ENCODE assay signal across 10 cellular contexts in genomic region chr12:51027342-51027835, GRCh38. TPM values are rescaled to one million over a fixed set of nuclear protein-coding genes. Genes with fewer than 3 reads are reported as not detected.
DNase-seq lines count a peak whose midpoint lies in the region; ATAC-seq and TF ChIP-seq lines count a peak whose summit lies in the region.
"Had no signal": no experiment of that assay in that cellular context is flagged by ENCODE, and none has a peak within 500 bp of the region (broad histone marks: within the 10 kb centered on the region; RNA-seq: fewer than 3 reads in every experiment).

No MANE protein-coding gene starts in this region.

- no peak overlapping the region for H4K12ac ChIP-seq in trophoblast cell (ENCODE audit: low read depth, low read length)

- H3K9me3 Mint-ChIP-seq in activated CD4-positive, alpha-beta T cell treated with anti-CD3 and anti-CD28 coated beads, Interleukin-2, amount 10 ng/mL, durations not matched to agents 7 days and 5 days = no peaks in the 10 kb centered on the region
- H3K9me3 Mint-ChIP-seq in central memory CD8-positive, alpha-beta T cell = no peaks in the 10 kb centered on the region

- no peak overlapping the region for H3K27ac Mint-ChIP-seq in activated CD4-positive, alpha-beta T cell treated with anti-CD3 and anti-CD28 coated beads, Interleukin-2, amount 10 ng/mL, durations not matched to agents 7 days and 5 days
- no peak overlapping the region for H3K27ac Mint-ChIP-seq in central memory CD8-positive, alpha-beta T cell (ENCODE audit: low read depth)

- CTCF ChIA-PET in activated CD4-positive, alpha-beta T cell treated with anti-CD3 and anti-CD28 coated beads, Interleukin-2, amount 10 ng/mL, durations not matched to agents 7 days and 5 days (lab: Charles Lee) = interaction anchor here (0.5 to 3.2 kb wide), 9 partner anchors 9 to 523 kb away, joined by 3 to 16 read pairs (median 4); partner anchors contain the start of gene DIP2B
- CTCF ChIA-PET in RWPE1 (lab: Yijun Ruan, JAX) = interaction anchor here (0.6 to 1.8 kb wide), 7 partner anchors 8 to 405 kb away, joined by 3 to 8 read pairs (median 3); no protein-coding TSS in a partner anchor

- DNase-seq in activated CD4-positive, alpha-beta T cell treated with anti-CD3 and anti-CD28 coated beads, Interleukin-2, amount 10 ng/mL, durations not matched to agents 7 days and 5 days = no peak
- no peak for DNase-seq in activated CD4-positive, alpha-beta T cell treated with anti-CD3 and anti-CD28 coated beads for 48 hours
- DNase-seq in RWPE1 (ENCODE audit: low spot score) (no peak), trophoblast cell (no peak), GOT3 (lab: John Stamatoyannopoulos, UW) (no peak), suprapubic skin (ENCODE audit: low spot score in 2 of 2) (no peak)
- no peak for DNase-seq in central memory CD8-positive, alpha-beta T cell (ENCODE audit: low spot score in 2 of 2)
- DNase-seq: esophagus squamous epithelium had no signal

- H4K8ac ChIP-seq in trophoblast cell (ENCODE audit: low read depth, low read length) = peak overlapping the region; percentile 55

- H4K91ac ChIP-seq in trophoblast cell (ENCODE audit: low read depth, low read length) = peak overlapping the region; percentile 50

- H2BK5ac ChIP-seq in trophoblast cell (ENCODE audit: low read depth, low read length, poor library complexity) = peak overlapping the region; percentile 53

- no CpG with 5 or more reads among the region's 15 CpGs for WGBS in trophoblast cell (ENCODE audit: extremely low coverage, insufficient coverage, insufficient read length)
- WGBS in suprapubic skin = 89% methylated on average over 15 of the region's 15 CpGs

- peak overlapping the region; percentile 43 for H3K14ac ChIP-seq in trophoblast cell (ENCODE audit: low read length)

- H3K79me2 ChIP-seq in trophoblast cell (ENCODE audit: control insufficient read depth, insufficient read depth, low read length, poor library complexity) = peaks cover 12% of the 10 kb centered on the region

- TF ChIP-seq EP300 in suprapubic skin (IDR thresholded peaks at IDR 0.05) = no peak

- peak overlapping the region; percentile 5 for H2BK12ac ChIP-seq in trophoblast cell (ENCODE audit: low read length)

- H3K4me3 ChIP-seq in trophoblast cell (ENCODE audit: low read depth, low read length) (no peak overlapping the region), suprapubic skin (no peak overlapping the region)

- peak overlapping the region; percentile 26 for H2AFZ ChIP-seq in trophoblast cell (ENCODE audit: insufficient read depth, low read length, poor library complexity)

- ATAC-seq in central memory CD8-positive, alpha-beta T cell (replicated peaks; ENCODE audit: extremely low read depth, poor library complexity, severe bottlenecking) = no peak
- no peak for ATAC-seq in HG02938 (IDR thresholded peaks at IDR 0.05; ENCODE audit: unreplicated experiment)

- H3K27ac ChIP-seq in RWPE1 = peak overlapping the region; percentile 88; the same call in 1 of the 2 replicates
- peak overlapping the region; percentile 29 for H3K27ac ChIP-seq in trophoblast cell (ENCODE audit: low read depth, low read length)
- no peak overlapping the region for H3K27ac ChIP-seq in suprapubic skin

- peaks cover 3% of the 10 kb centered on the region for H3K36me3 Mint-ChIP-seq in activated CD4-positive, alpha-beta T cell treated with anti-CD3 and anti-CD28 coated beads, Interleukin-2, amount 10 ng/mL, durations not matched to agents 7 days and 5 days (ENCODE audit: low read depth)
- H3K36me3 Mint-ChIP-seq in central memory CD8-positive, alpha-beta T cell (ENCODE audit: insufficient read depth) = peaks cover 7% of the 10 kb centered on the region

- peaks cover 11 to 27% of the 10 kb centered on the region in 2 experiments for H3K4me1 ChIP-seq in trophoblast cell (ENCODE audit: control insufficient read depth in 1 of 2, insufficient read depth in 2 of 2, low read length in 2 of 2)
- peaks cover 44% of the 10 kb centered on the region for H3K4me1 ChIP-seq in suprapubic skin

- H3K4me1 Mint-ChIP-seq in activated CD4-positive, alpha-beta T cell treated with anti-CD3 and anti-CD28 coated beads, Interleukin-2, amount 10 ng/mL, durations not matched to agents 7 days and 5 days = peaks cover 40% of the 10 kb centered on the region
- H3K4me1 Mint-ChIP-seq in central memory CD8-positive, alpha-beta T cell = peaks cover 33% of the 10 kb centered on the region

- H2AK5ac ChIP-seq in trophoblast cell (ENCODE audit: low read length) = peak overlapping the region; percentile 22

- TF ChIP-seq POLR2A in suprapubic skin (IDR thresholded peaks at IDR 0.05) = no peak

- H3K79me1 ChIP-seq in trophoblast cell (ENCODE audit: low read length) = peaks cover 32% of the 10 kb centered on the region

- POLR2A ChIA-PET in activated CD4-positive, alpha-beta T cell treated with anti-CD3 and anti-CD28 coated beads, Interleukin-2, amount 10 ng/mL, durations not matched to agents 7 days and 5 days (lab: Charles Lee) = interaction anchor here (1.8 kb wide), 1 partner anchor 263 kb away, joined by 5 read pairs; no protein-coding TSS in a partner anchor
- POLR2A ChIA-PET in RWPE1 (lab: Yijun Ruan, JAX; ENCODE audit: low non-redundant PET) = no interaction called here

- TF ChIP-seq CTCF in RWPE1 (conservative IDR thresholded peaks at IDR 0.05; ENCODE audit: low read depth) (no peak), suprapubic skin (IDR thresholded peaks at IDR 0.05) (no peak)

- H3K9me3 ChIP-seq in trophoblast cell (ENCODE audit: insufficient read depth, low read depth, low read length) = no peaks in the 10 kb centered on the region
- no peaks in the 10 kb centered on the region for H3K9me3 ChIP-seq in suprapubic skin
- H3K9me3 ChIP-seq: esophagus squamous epithelium, Peyer's patch had no signal

- no peak overlapping the region for H3K9ac ChIP-seq in trophoblast cell (ENCODE audit: low read length)

- peak overlapping the region; percentile 28 for H3K18ac ChIP-seq in trophoblast cell (ENCODE audit: low read length)

- no peak overlapping the region for H3K4me2 ChIP-seq in trophoblast cell (ENCODE audit: low read length)

- peaks cover 7% of the 10 kb centered on the region for H3K27me3 Mint-ChIP-seq in activated CD4-positive, alpha-beta T cell treated with anti-CD3 and anti-CD28 coated beads, Interleukin-2, amount 10 ng/mL, durations not matched to agents 7 days and 5 days
- H3K27me3 Mint-ChIP-seq in central memory CD8-positive, alpha-beta T cell = peaks cover 10% of the 10 kb centered on the region

- no peak overlapping the region for H3K23ac ChIP-seq in trophoblast cell (ENCODE audit: low read length)

- H3K4ac ChIP-seq in trophoblast cell (ENCODE audit: low read depth, low read length) = peak overlapping the region; percentile 9

- no peaks in the 10 kb centered on the region for H3K27me3 ChIP-seq in trophoblast cell (ENCODE audit: insufficient read depth, low read length)
- H3K27me3 ChIP-seq in suprapubic skin = no peaks in the 10 kb centered on the region
- H3K27me3 ChIP-seq: Peyer's patch had no signal

- H3K4me3 Mint-ChIP-seq in activated CD4-positive, alpha-beta T cell treated with anti-CD3 and anti-CD28 coated beads, Interleukin-2, amount 10 ng/mL, durations not matched to agents 7 days and 5 days = peak overlapping the region; percentile 5
- peak overlapping the region; percentile 31 for H3K4me3 Mint-ChIP-seq in central memory CD8-positive, alpha-beta T cell

- peak overlapping the region; percentile 4 for H2BK120ac ChIP-seq in trophoblast cell (ENCODE audit: insufficient read depth, low read length, poor library complexity)

- H3K36me3 ChIP-seq in trophoblast cell (ENCODE audit: control insufficient read depth in 1 of 2, insufficient read depth in 2 of 2, low read length in 2 of 2) (no peaks in the 10 kb centered on the region), suprapubic skin (no peaks in the 10 kb centered on the region)
- H3K36me3 ChIP-seq: esophagus squamous epithelium, Peyer's patch had no signal

RNA-seq across cellular contexts. Expression of gene SLC11A2, which starts 1.2 kb away (rescaled TPM):
- 10 to 100 TPM; 36.0 to 37.4 TPM for total RNA-seq in activated CD4-positive, alpha-beta T cell treated with anti-CD3 and anti-CD28 coated beads, Interleukin-2, amount 10 ng/mL, durations not matched to agents 7 days and 5 days
- polyA plus RNA-seq in trophoblast cell (2013) = 33.1 and 33.8 TPM in 2 replicates
- 100 to 1,000 TPM in 1 of 4 donors, 10 to 100 TPM in 3; 39.0 to 108 (median 60.2) TPM for total RNA-seq in suprapubic skin

RNA-seq across cellular contexts. Expression of gene LETMD1, which starts 20.7 kb away (rescaled TPM):
- total RNA-seq in activated CD4-positive, alpha-beta T cell treated with anti-CD3 and anti-CD28 coated beads, Interleukin-2, amount 10 ng/mL, durations not matched to agents 7 days and 5 days = 10 to 100 TPM; 66.3 to 68.6 TPM
- polyA plus RNA-seq in trophoblast cell (2013) = 21.3 TPM in 2 replicates
- 10 to 100 TPM; 38.5 to 93.2 (median 72.3) TPM for total RNA-seq in suprapubic skin

RNA-seq across cellular contexts. Expression of gene CSRNP2, which starts 56.0 kb away (rescaled TPM):
- total RNA-seq in activated CD4-positive, alpha-beta T cell treated with anti-CD3 and anti-CD28 coated beads, Interleukin-2, amount 10 ng/mL, durations not matched to agents 7 days and 5 days = 10 to 100 TPM; 13.6 to 17.0 TPM
- polyA plus RNA-seq in trophoblast cell (2013) = 24.1 and 24.9 TPM in 2 replicates
- total RNA-seq in suprapubic skin = 10 to 100 TPM; 16.5 to 23.3 (median 20.3) TPM
